In genomic region chr12:131222271-131223139, GRCh38 we compare ENCODE assay signal across 8 cellular contexts.
DNase-seq lines count a peak whose midpoint lies in the region; ATAC-seq and TF ChIP-seq lines count a peak whose summit lies in the region.

No MANE protein-coding gene starts in this region.

- H3K9me3 Mint-ChIP-seq in CD4-positive, CD25-positive, alpha-beta regulatory T cell, result no peaks in the 10 kb centered on the region

- peak overlapping the region in 2 of 3 donors; percentile 0 to 66 for H3K27ac Mint-ChIP-seq in CD4-positive, CD25-positive, alpha-beta regulatory T cell

- no peaks in the 10 kb centered on the region for H3K36me3 ChIP-seq in CD4-positive, CD25-positive, alpha-beta regulatory T cell (ENCODE audit: control insufficient read depth, insufficient read depth, low read length)
- no peaks in the 10 kb centered on the region for H3K36me3 ChIP-seq in ectodermal cell (ENCODE audit: control insufficient read depth, insufficient read depth, low read length)

- H3K36me3 Mint-ChIP-seq in CD4-positive, CD25-positive, alpha-beta regulatory T cell, result no peaks in the 10 kb centered on the region

- H3K4me3 Mint-ChIP-seq in CD4-positive, CD25-positive, alpha-beta regulatory T cell, result peak overlapping the region in 2 of 4 donors; percentile 8 to 64

- WGBS in ectodermal cell, 2 experiments, result 73 to 75% methylated on average over 24 of the region's 24 CpGs

- no peaks in the 10 kb centered on the region for H3K27me3 ChIP-seq in CD4-positive, CD25-positive, alpha-beta regulatory T cell (ENCODE audit: control insufficient read depth, insufficient read depth, low read length)
- H3K27me3 ChIP-seq in ectodermal cell (ENCODE audit: control insufficient read depth, insufficient read depth, low read length, poor library complexity, severe bottlenecking), result no peaks in the 10 kb centered on the region

- H3K4me1 ChIP-seq in CD4-positive, CD25-positive, alpha-beta regulatory T cell (ENCODE audit: control insufficient read depth, insufficient read depth, low read length, poor library complexity, severe bottlenecking), result no peaks in the 10 kb centered on the region
- H3K4me1 ChIP-seq in ectodermal cell (ENCODE audit: control insufficient read depth, insufficient read depth, low read length), result peaks cover 54% of the 10 kb centered on the region

- no peak overlapping the region for H3K27ac ChIP-seq in CD4-positive, CD25-positive, alpha-beta regulatory T cell (ENCODE audit: insufficient read depth, low read length, poor library complexity, severe bottlenecking)
- H3K27ac ChIP-seq in ectodermal cell (ENCODE audit: insufficient read depth, low read depth, low read length, poor library complexity, severe bottlenecking), result peak overlapping the region; percentile 74

- peak; percentile 31 to 40 for ATAC-seq in CD4-positive, CD25-positive, alpha-beta regulatory T cell (ENCODE audit: low read depth in 2 of 2)
- ATAC-seq in HG03342 (IDR thresholded peaks at IDR 0.05; ENCODE audit: unreplicated experiment), result peak; percentile 31

- H3K27me3 Mint-ChIP-seq in CD4-positive, CD25-positive, alpha-beta regulatory T cell, result peaks cover 7% of the 10 kb centered on the region

- no peak overlapping the region for H3K4me3 ChIP-seq in CD4-positive, CD25-positive, alpha-beta regulatory T cell (ENCODE audit: low read depth, low read length)
- H3K4me3 ChIP-seq in ectodermal cell (ENCODE audit: insufficient read depth, low read depth, low read length), result no peak overlapping the region

- H3K4me1 Mint-ChIP-seq in CD4-positive, CD25-positive, alpha-beta regulatory T cell, result peaks cover 0 to 6% (median 5%) of the 10 kb centered on the region in 4 donors

- peak; percentile 30 for TF ChIP-seq POLR2A in GM19099 (IDR thresholded peaks at IDR 0.05; ENCODE audit: extremely low read depth, insufficient read length, low read depth)

- H3K9me3 ChIP-seq in CD4-positive, CD25-positive, alpha-beta regulatory T cell (ENCODE audit: control insufficient read depth in 2 of 2, low read length in 2 of 2), result no peaks in the 10 kb centered on the region
- H3K9me3 ChIP-seq in ectodermal cell (ENCODE audit: control insufficient read depth, low read length), result no peaks in the 10 kb centered on the region

- DNase-seq in CD4-positive, CD25-positive, alpha-beta regulatory T cell, result no peak
- DNase-seq in globus pallidus (ENCODE audit: low spot score), result no peak
- no peak for DNase-seq in NCI-H345 treated with DMSO at 0.1 percent for 48 hours (lab: John Stamatoyannopoulos, UW; ENCODE audit: unreplicated experiment)
- DNase-seq in NCI-H510A treated with DMSO at 0.1 percent for 48 hours (lab: John Stamatoyannopoulos, UW), result no peak
- no peak for DNase-seq in LoVo (ENCODE audit: low spot score)
